Comparison of ENCODE assay signal across 21 cellular contexts in genomic region chr6:149237464-149237863, GRCh38.
"Had no signal": no experiment of that assay in that cellular context is flagged by ENCODE, and none has a peak within 500 bp of the region (broad histone marks: within the 10 kb centered on the region; RNA-seq: fewer than 3 reads in every experiment).

No MANE protein-coding gene starts in this region.

- H3K27ac Mint-ChIP-seq: activated T-cell treated with anti-CD3 and anti-CD28 coated beads, Interleukin-2, amount 50 U/mL, for 72 hours; effector memory CD8-positive, alpha-beta T cell; progenitor cell of endocrine pancreas; WTC11 had no signal

- FAIRE-seq: astrocyte, colon, frontal cortex had no signal

- ATAC-seq: activated naive CD4-positive, alpha-beta T cell treated with anti-CD3 and anti-CD28 coated beads, Interleukin-2, amount 50 U/mL, for 72 hours; activated T-cell treated with anti-CD3 and anti-CD28 coated beads, Interleukin-2, amount 50 U/mL, for 72 hours; effector memory CD8-positive, alpha-beta T cell; naive thymus-derived CD4-positive, alpha-beta T cell; WTC11 had no signal

- H3K36me3 Mint-ChIP-seq: WTC11 had no signal

- DNase-seq: activated CD4-positive, alpha-beta T cell treated with anti-CD3 and anti-CD28 coated beads, Interleukin-2, amount 50 U/mL, for 48 hours; activated effector memory CD4-positive, alpha-beta T cell treated with anti-CD3 and anti-CD28 coated beads, Interleukin-2, amount 50 U/mL, for 16 hours; activated T-cell treated with anti-CD3 and anti-CD28 coated beads, Interleukin-2, amount 50 U/mL, for 72 hours; dorsolateral prefrontal cortex; effector memory CD8-positive, alpha-beta T cell; hypothalamus; left ventricle myocardium inferior; naive thymus-derived CD4-positive, alpha-beta T cell; retina; stimulated activated CD4-positive, alpha-beta T cell treated with anti-CD3 and anti-CD28 coated beads, Interleukin-2, amount 100 ng/mL, for 48 hours; stimulated activated CD8-positive, alpha-beta memory T cell treated with anti-CD3 and anti-CD28 coated beads, Interleukin-4, amount 100 ng/mL, for 48 hours; stimulated activated naive CD4-positive, alpha-beta T cell treated with Interleukin-2 at 50 U/mL for 16 hours; T1000; upper lobe of left lung had no signal

- H3K4me3 Mint-ChIP-seq: activated T-cell treated with anti-CD3 and anti-CD28 coated beads, Interleukin-2, amount 50 U/mL, for 72 hours; central memory CD8-positive, alpha-beta T cell; effector memory CD8-positive, alpha-beta T cell; WTC11 had no signal

- H3K27me3 Mint-ChIP-seq: central memory CD8-positive, alpha-beta T cell; effector memory CD8-positive, alpha-beta T cell; naive thymus-derived CD4-positive, alpha-beta T cell had no signal
